14 cellular contexts compared by ENCODE assay signal in genomic region chr10:4351723-4352565, GRCh38.
A peak's percentile ranks its signal among the peaks of the same experiment; 100 is the strongest.
DNase-seq lines count a peak whose midpoint lies in the region; ATAC-seq and TF ChIP-seq lines count a peak whose summit lies in the region.
"Had no signal": no experiment of that assay in that cellular context is flagged by ENCODE, and none has a peak within 500 bp of the region (broad histone marks: within the 10 kb centered on the region; RNA-seq: fewer than 3 reads in every experiment).

No MANE protein-coding gene starts in this region.

- no peaks in the 10 kb centered on the region for H3K27me3 ChIP-seq in heart right ventricle
- H3K27me3 ChIP-seq in stomach smooth muscle (ENCODE audit: control insufficient read depth in 1 of 2, insufficient read depth in 2 of 2, low read length in 2 of 2) = no peaks in the 10 kb centered on the region

- H3K36me3 ChIP-seq in heart right ventricle (no peaks in the 10 kb centered on the region), stomach smooth muscle (ENCODE audit: control insufficient read depth in 2 of 2, insufficient read depth in 2 of 2, low read length in 2 of 2) (no peaks in the 10 kb centered on the region)

- peaks cover 57% of the 10 kb centered on the region for H3K4me1 Mint-ChIP-seq in HFFc6 (ENCODE audit: low read depth)
- H3K4me1 Mint-ChIP-seq in brain = peaks cover 21% of the 10 kb centered on the region

- no peaks in the 10 kb centered on the region for H3K27me3 Mint-ChIP-seq in HFFc6 (ENCODE audit: insufficient read depth)
- H3K27me3 Mint-ChIP-seq in brain = no peaks in the 10 kb centered on the region
- H3K27me3 Mint-ChIP-seq: activated CD4-positive, alpha-beta memory T cell treated with anti-CD3 and anti-CD28 coated beads, Interleukin-2, amount 10 ng/mL, durations not matched to agents 7 days and 5 days had no signal

- no peak for TF ChIP-seq POLR2A in lower leg skin (IDR thresholded peaks at IDR 0.05)

- ATAC-seq in heart right ventricle = peak; percentile 16 to 68 (median 48)
- ATAC-seq in HG02678 (IDR thresholded peaks at IDR 0.05; ENCODE audit: unreplicated experiment) = no peak
- no peak for ATAC-seq in HG03469 (IDR thresholded peaks at IDR 0.05; ENCODE audit: unreplicated experiment)

- intact Hi-C loops in heart right ventricle (cut with DNase I) = loop anchor here in 2 of 10 donors (10.0 kb wide), 2 partner anchors 293 to 1117 kb away; no protein-coding TSS in a partner anchor
- intact Hi-C loops in lower leg skin (cut with DNase I; ENCODE audit: low total_unique reads) = no loop called here

- no peaks in the 10 kb centered on the region for H3K9me3 ChIP-seq in heart right ventricle
- no peaks in the 10 kb centered on the region for H3K9me3 ChIP-seq in stomach smooth muscle (ENCODE audit: control insufficient read depth in 2 of 2, low read length in 2 of 2)

- H3K4me3 Mint-ChIP-seq in HFFc6 = no peak overlapping the region
- no peak overlapping the region for H3K4me3 Mint-ChIP-seq in brain
- H3K4me3 Mint-ChIP-seq: activated CD4-positive, alpha-beta memory T cell treated with anti-CD3 and anti-CD28 coated beads, Interleukin-2, amount 10 ng/mL, durations not matched to agents 7 days and 5 days had no signal

- no peak overlapping the region for H3K4me3 ChIP-seq in heart right ventricle
- H3K4me3 ChIP-seq in stomach smooth muscle (ENCODE audit: low read length in 2 of 2) = no peak overlapping the region
- H3K4me3 ChIP-seq in lower leg skin (ENCODE audit: low read depth, poor library complexity, severe bottlenecking) = no peak overlapping the region

- H3K4me1 ChIP-seq in heart right ventricle (peaks cover 0 to 30% (median 21%) of the 10 kb centered on the region in 9 donors), stomach smooth muscle (ENCODE audit: control insufficient read depth, insufficient read depth, low read length) (peaks cover 6% of the 10 kb centered on the region)

- H3K27ac Mint-ChIP-seq in HFFc6 (peak overlapping the region; percentile 81), brain (peak overlapping the region in 3 of 5 experiments; percentile 25 to 85 (median 26))
- H3K27ac Mint-ChIP-seq: activated CD4-positive, alpha-beta memory T cell treated with anti-CD3 and anti-CD28 coated beads, Interleukin-2, amount 10 ng/mL, durations not matched to agents 7 days and 5 days; progenitor cell of endocrine pancreas had no signal

- peaks cover 5% of the 10 kb centered on the region; the same call in 1 of the 2 replicates for H3K36me3 Mint-ChIP-seq in HFFc6 (ENCODE audit: low read depth)
- H3K36me3 Mint-ChIP-seq in brain = no peaks in the 10 kb centered on the region

- 92 to 93% methylated on average over 3 of the region's 3 CpGs for WGBS in heart right ventricle, 2 donors
- 75 to 83% methylated on average over 3 of the region's 3 CpGs for WGBS in lower leg skin, 2 donors

- DNase-seq in HFFc6 = peak; percentile 24
- DNase-seq in heart right ventricle = no peak
- DNase-seq in lower leg skin (ENCODE audit: low spot score in 2 of 2) = no peak
- DNase-seq in NCI-H2227 treated with DMSO at 0.1 percent for 48 hours (lab: John Stamatoyannopoulos, UW) = no peak
- DNase-seq: activated CD4-positive, alpha-beta memory T cell treated with anti-CD3 and anti-CD28 coated beads, Interleukin-2, amount 10 ng/mL, durations not matched to agents 7 days and 5 days; activated naive CD4-positive, alpha-beta T cell treated with Interleukin-2 at 50 U/mL for 16 hours; NCI-H1105 treated with DMSO at 0.1 percent for 48 hours; NCI-H510A treated with DMSO at 0.1 percent for 48 hours; T-helper 9 cell had no signal

- H3K9me3 Mint-ChIP-seq in HFFc6 = no peaks in the 10 kb centered on the region
- H3K9me3 Mint-ChIP-seq in brain = peaks cover 0 to 7% (median 3%) of the 10 kb centered on the region in 5 experiments
- H3K9me3 Mint-ChIP-seq: activated CD4-positive, alpha-beta memory T cell treated with anti-CD3 and anti-CD28 coated beads, Interleukin-2, amount 10 ng/mL, durations not matched to agents 7 days and 5 days had no signal

- H3K9ac ChIP-seq in stomach smooth muscle (ENCODE audit: low read length in 2 of 2) = no peak overlapping the region

- TF ChIP-seq CTCF in HFFc6 (IDR thresholded peaks at IDR 0.05) (no peak), brain (conservative IDR thresholded peaks at IDR 0.05) (no peak), heart right ventricle (IDR thresholded peaks at IDR 0.05) (no peak), lower leg skin (IDR thresholded peaks at IDR 0.05) (no peak)

- H3K27ac ChIP-seq in heart right ventricle (peak overlapping the region in 3 of 10 donors; percentile 15 to 44 (median 38)), stomach smooth muscle (ENCODE audit: low read length) (peak overlapping the region; percentile 3)

Comparison
In these comparisons a context has a peak if more than half of its experiments do, and no peak if none do; other contexts are left out.
1. ATAC-seq: peak in heart right ventricle (8 of 8); none in HG02678 (single experiment) and HG03469 (single experiment).